1 cellular context compared by ENCODE assay signal in the genomic region with DNA sequence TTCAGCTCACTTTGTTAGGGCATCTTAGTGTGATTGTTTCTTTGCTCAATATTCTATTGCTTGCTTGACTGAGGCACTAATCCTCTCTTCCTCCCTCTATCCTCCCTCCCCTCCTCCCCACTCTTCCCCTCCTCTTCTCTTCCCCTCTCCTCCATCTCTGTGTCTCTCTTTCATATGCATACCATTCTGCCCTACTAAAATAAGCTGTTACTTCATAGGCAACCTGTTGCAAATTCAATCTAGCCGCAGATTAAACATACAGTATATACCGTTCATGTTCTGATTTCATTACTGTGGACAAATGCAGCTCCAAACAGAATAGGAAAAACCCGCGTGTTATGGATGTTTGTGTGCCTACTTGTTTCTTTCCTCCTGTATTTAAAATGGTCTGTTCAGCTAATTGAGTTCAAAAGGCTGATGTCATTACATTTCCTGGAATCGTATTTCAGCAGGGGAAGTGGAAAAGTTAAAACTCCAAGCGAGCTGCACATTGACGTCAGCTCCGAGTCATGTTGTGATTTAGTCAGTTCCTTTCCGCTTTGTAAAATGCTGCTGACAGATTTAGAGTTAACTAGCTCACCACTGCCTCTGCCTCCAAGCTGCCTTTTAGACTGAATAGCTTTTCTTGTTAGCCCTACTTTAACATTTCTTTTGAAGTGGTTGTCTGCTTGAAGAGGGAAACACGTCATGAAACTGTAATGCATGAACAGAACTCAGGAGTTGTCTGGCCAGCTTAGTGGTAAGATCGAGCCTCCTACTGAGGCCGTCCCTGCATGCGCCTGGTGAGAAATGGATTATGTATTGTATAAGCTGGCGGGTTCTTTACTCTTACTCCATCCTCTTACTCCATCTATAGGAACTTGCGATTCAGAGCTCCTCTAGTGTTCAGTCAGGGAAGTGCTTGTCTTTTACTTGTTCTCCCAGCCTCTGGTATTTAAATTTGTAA.
TF ChIP-seq lines count a peak whose summit lies in the region.

No MANE protein-coding gene starts in this region.

TF ChIP-seq in H1, 55 proteins besides CTCF, POLR2A, EP300 and RAD21:
- 0 out of 2 replicates have a peak, but pooled peaks have one; percentile 11 for TF ChIP-seq SP1 (IDR thresholded peaks at IDR 0.05; ENCODE audit: low read depth, low read length)
- TF ChIP-seq CREB1 (IDR thresholded peaks at IDR 0.05) = peak; percentile 62
- no peak for TF ChIP-seq GTF2F1 (IDR thresholded peaks at IDR 0.05; ENCODE audit: borderline replicate concordance, low read depth, low read length)
- 0 out of 2 replicates have a peak, but pooled peaks have one; percentile 5 for TF ChIP-seq PHF8 (conservative IDR thresholded peaks at IDR 0.05; ENCODE audit: low read depth, low read length)
